ENCODE assay signal across 2 cellular contexts in the genomic region with DNA sequence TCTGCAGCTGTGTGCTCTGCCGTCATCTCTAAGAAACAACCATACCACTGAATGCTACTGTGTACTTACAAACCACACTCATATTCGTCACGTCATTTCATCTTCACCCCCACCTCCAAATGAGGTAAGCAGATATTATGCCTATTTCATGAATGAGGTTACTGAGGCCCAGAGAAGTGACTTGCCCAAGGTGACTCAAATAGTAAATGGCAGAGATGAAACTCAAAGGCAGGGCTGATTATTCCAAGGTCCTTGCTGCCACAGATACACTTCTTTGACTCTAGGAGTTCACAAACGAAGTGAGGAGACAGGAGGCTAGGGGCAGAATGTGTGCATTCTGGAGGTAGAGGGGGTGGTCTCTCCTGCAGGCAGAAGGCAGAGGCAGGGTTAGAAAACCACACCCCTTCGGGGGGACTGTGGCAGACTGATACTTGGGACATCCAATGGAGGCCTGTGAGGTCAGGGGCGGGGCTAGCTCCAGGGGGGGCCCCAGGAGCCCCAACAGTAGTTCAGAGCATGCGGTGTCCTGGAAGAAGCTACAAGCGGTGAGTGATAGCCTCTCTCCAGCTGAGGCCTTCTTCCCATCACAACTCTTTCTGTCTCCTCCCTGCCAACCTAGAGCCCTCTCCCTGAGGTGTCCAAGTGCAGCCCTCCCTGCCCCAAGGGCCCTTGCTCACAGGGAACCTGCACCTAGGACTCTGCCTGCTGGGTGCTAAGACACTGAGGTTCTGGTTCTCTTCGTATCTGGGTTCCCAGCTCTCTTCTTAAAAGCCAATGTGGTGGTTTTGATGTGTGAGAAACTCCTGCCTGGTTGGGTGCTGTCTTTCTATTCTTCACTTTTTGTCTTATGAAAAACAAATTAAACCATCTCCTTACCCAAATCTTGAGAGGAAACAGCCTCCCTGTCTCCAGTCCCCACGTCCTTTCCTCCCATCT.
TF ChIP-seq lines count a peak whose summit lies in the region.

No MANE protein-coding gene starts in this region.

TF ChIP-seq in WTC11, 78 proteins besides CTCF, POLR2A, EP300 and RAD21:
- TF ChIP-seq CBFB (CRISPR knock-in tag; IDR thresholded peaks at IDR 0.05; ENCODE audit: low read depth) = no peak

TF ChIP-seq in GM12878, 131 proteins besides CTCF, POLR2A, EP300 and RAD21 (continues in another document):
- TF ChIP-seq ZNF207 (IDR thresholded peaks at IDR 0.05; ENCODE audit: borderline replicate concordance) (peak; percentile 64; the same call in 1 of the 2 replicates), TAF1 (IDR thresholded peaks at IDR 0.05; ENCODE audit: borderline replicate concordance, low read depth, low read length) (peak; percentile 86), IKZF2 (IDR thresholded peaks at IDR 0.05) (peak; percentile 47 to 69; a peak in 3 of 4 replicates), ZSCAN29 (IDR thresholded peaks at IDR 0.05) (peak; percentile 24; the same call in 1 of the 2 replicates), TARDBP (IDR thresholded peaks at IDR 0.05; ENCODE audit: borderline replicate concordance) (no peak), KLF5 (IDR thresholded peaks at IDR 0.05; ENCODE audit: partially characterized antibody) (peak; percentile 40), ZZZ3 (IDR thresholded peaks at IDR 0.05; ENCODE audit: control insufficient read depth, insufficient read length, low read depth) (no peak), PML (IDR thresholded peaks at IDR 0.05; ENCODE audit: low read length) (peak; percentile 57; the same call in 1 of the 2 replicates), SUPT20H (IDR thresholded peaks at IDR 0.05; ENCODE audit: borderline replicate concordance, control insufficient read depth, low read depth, low read length) (no peak), YY1 (IDR thresholded peaks at IDR 0.05; ENCODE audit: low read depth, low read length) (peak; percentile 11; the same call in 1 of the 2 replicates), EED (IDR thresholded peaks at IDR 0.05; ENCODE audit: low read depth) (peak; percentile 69), MYB (IDR thresholded peaks at IDR 0.05; ENCODE audit: borderline replicate concordance, low read depth, low read length) (no peak), NR2C1 (IDR thresholded peaks at IDR 0.05) (no peak), ASH2L (IDR thresholded peaks at IDR 0.05; ENCODE audit: borderline replicate concordance, low read depth) (no peak), PAX5 (IDR thresholded peaks at IDR 0.05; ENCODE audit: borderline replicate concordance, low read depth, low read length) (0 out of 2 replicates have a peak, but pooled peaks have one; percentile 29), NFIC (IDR thresholded peaks at IDR 0.05; ENCODE audit: low read depth, low read length) (peak; percentile 82; the same call in 1 of the 2 replicates), ESRRA (IDR thresholded peaks at IDR 0.05; ENCODE audit: low read length) (peak; percentile 57; the same call in 1 of the 2 replicates), CREM (IDR thresholded peaks at IDR 0.05; ENCODE audit: low read depth) (peak; percentile 97), SP1 (IDR thresholded peaks at IDR 0.05; ENCODE audit: low read depth, low read length) (peak; percentile 79), SIN3A (IDR thresholded peaks at IDR 0.05; ENCODE audit: low read depth, low read length) (peak; percentile 62), KDM1A (IDR thresholded peaks at IDR 0.05; ENCODE audit: borderline replicate concordance) (no peak), RB1 (IDR thresholded peaks at IDR 0.05; ENCODE audit: borderline replicate concordance) (no peak; the same call in 1 of the 2 replicates), JUNB (IDR thresholded peaks at IDR 0.05) (peak; percentile 90), BHLHE40 (IDR thresholded peaks at IDR 0.05; ENCODE audit: borderline replicate concordance in 1 of 2, low read depth in 2 of 2, low read length in 1 of 2) (0 out of 4 replicates have a peak, but pooled peaks of 1 of the 2 experiments have one; percentile 17)
- TF ChIP-seq, protein P1, sequence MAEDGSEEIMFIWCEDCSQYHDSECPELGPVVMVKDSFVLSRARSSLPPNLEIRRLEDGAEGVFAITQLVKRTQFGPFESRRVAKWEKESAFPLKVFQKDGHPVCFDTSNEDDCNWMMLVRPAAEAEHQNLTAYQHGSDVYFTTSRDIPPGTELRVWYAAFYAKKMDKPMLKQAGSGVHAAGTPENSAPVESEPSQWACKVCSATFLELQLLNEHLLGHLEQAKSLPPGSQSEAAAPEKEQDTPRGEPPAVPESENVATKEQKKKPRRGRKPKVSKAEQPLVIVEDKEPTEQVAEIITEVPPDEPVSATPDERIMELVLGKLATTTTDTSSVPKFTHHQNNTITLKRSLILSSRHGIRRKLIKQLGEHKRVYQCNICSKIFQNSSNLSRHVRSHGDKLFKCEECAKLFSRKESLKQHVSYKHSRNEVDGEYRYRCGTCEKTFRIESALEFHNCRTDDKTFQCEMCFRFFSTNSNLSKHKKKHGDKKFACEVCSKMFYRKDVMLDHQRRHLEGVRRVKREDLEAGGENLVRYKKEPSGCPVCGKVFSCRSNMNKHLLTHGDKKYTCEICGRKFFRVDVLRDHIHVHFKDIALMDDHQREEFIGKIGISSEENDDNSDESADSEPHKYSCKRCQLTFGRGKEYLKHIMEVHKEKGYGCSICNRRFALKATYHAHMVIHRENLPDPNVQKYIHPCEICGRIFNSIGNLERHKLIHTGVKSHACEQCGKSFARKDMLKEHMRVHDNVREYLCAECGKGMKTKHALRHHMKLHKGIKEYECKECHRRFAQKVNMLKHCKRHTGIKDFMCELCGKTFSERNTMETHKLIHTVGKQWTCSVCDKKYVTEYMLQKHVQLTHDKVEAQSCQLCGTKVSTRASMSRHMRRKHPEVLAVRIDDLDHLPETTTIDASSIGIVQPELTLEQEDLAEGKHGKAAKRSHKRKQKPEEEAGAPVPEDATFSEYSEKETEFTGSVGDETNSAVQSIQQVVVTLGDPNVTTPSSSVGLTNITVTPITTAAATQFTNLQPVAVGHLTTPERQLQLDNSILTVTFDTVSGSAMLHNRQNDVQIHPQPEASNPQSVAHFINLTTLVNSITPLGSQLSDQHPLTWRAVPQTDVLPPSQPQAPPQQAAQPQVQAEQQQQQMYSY (CRISPR knock-in tag; IDR thresholded peaks at IDR 0.05) = no peak
- TF ChIP-seq, protein P2, sequence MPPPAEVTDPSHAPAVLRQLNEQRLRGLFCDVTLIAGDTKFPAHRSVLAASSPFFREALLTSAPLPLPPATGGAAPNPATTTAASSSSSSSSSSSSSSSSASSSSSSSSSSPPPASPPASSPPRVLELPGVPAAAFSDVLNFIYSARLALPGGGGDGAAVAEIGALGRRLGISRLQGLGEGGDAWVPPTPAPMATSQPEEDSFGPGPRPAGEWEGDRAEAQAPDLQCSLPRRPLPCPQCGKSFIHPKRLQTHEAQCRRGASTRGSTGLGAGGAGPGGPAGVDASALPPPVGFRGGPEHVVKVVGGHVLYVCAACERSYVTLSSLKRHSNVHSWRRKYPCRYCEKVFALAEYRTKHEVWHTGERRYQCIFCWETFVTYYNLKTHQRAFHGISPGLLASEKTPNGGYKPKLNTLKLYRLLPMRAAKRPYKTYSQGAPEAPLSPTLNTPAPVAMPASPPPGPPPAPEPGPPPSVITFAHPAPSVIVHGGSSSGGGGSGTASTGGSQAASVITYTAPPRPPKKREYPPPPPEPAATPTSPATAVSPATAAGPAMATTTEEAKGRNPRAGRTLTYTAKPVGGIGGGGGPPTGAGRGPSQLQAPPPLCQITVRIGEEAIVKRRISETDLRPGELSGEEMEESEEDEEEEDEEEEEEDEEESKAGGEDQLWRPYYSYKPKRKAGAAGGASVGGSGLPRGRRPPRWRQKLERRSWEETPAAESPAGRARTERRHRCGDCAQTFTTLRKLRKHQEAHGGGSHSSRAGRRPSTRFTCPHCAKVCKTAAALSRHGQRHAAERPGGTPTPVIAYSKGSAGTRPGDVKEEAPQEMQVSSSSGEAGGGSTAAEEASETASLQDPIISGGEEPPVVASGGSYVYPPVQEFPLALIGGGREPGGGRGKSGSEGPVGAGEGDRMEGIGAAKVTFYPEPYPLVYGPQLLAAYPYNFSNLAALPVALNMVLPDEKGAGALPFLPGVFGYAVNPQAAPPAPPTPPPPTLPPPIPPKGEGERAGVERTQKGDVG (CRISPR knock-in tag; IDR thresholded peaks at IDR 0.05) = peak; percentile 24; the same call in 1 of the 2 replicates
- TF ChIP-seq, protein P3, sequence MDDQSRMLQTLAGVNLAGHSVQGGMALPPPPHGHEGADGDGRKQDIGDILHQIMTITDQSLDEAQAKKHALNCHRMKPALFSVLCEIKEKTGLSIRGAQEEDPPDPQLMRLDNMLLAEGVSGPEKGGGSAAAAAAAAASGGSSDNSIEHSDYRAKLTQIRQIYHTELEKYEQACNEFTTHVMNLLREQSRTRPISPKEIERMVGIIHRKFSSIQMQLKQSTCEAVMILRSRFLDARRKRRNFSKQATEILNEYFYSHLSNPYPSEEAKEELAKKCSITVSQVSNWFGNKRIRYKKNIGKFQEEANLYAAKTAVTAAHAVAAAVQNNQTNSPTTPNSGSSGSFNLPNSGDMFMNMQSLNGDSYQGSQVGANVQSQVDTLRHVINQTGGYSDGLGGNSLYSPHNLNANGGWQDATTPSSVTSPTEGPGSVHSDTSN (IDR thresholded peaks at IDR 0.05; ENCODE audit: insufficient replicate concordance, low read depth, low read length) = peak; percentile 92
- TF ChIP-seq, protein P4, sequence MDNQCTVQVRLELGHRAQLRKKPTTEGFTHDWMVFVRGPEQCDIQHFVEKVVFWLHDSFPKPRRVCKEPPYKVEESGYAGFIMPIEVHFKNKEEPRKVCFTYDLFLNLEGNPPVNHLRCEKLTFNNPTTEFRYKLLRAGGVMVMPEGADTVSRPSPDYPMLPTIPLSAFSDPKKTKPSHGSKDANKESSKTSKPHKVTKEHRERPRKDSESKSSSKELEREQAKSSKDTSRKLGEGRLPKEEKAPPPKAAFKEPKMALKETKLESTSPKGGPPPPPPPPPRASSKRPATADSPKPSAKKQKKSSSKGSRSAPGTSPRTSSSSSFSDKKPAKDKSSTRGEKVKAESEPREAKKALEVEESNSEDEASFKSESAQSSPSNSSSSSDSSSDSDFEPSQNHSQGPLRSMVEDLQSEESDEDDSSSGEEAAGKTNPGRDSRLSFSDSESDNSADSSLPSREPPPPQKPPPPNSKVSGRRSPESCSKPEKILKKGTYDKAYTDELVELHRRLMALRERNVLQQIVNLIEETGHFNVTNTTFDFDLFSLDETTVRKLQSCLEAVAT (IDR thresholded peaks at IDR 0.05) = 0 out of 2 replicates have a peak, but pooled peaks have one; percentile 45
- TF ChIP-seq, protein P5, sequence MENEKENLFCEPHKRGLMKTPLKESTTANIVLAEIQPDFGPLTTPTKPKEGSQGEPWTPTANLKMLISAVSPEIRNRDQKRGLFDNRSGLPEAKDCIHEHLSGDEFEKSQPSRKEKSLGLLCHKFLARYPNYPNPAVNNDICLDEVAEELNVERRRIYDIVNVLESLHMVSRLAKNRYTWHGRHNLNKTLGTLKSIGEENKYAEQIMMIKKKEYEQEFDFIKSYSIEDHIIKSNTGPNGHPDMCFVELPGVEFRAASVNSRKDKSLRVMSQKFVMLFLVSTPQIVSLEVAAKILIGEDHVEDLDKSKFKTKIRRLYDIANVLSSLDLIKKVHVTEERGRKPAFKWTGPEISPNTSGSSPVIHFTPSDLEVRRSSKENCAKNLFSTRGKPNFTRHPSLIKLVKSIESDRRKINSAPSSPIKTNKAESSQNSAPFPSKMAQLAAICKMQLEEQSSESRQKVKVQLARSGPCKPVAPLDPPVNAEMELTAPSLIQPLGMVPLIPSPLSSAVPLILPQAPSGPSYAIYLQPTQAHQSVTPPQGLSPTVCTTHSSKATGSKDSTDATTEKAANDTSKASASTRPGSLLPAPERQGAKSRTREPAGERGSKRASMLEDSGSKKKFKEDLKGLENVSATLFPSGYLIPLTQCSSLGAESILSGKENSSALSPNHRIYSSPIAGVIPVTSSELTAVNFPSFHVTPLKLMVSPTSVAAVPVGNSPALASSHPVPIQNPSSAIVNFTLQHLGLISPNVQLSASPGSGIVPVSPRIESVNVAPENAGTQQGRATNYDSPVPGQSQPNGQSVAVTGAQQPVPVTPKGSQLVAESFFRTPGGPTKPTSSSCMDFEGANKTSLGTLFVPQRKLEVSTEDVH (IDR thresholded peaks at IDR 0.05; ENCODE audit: low read depth, partially characterized antibody) = no peak
- TF ChIP-seq, protein P6, sequence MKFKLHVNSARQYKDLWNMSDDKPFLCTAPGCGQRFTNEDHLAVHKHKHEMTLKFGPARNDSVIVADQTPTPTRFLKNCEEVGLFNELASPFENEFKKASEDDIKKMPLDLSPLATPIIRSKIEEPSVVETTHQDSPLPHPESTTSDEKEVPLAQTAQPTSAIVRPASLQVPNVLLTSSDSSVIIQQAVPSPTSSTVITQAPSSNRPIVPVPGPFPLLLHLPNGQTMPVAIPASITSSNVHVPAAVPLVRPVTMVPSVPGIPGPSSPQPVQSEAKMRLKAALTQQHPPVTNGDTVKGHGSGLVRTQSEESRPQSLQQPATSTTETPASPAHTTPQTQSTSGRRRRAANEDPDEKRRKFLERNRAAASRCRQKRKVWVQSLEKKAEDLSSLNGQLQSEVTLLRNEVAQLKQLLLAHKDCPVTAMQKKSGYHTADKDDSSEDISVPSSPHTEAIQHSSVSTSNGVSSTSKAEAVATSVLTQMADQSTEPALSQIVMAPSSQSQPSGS (IDR thresholded peaks at IDR 0.05; ENCODE audit: low read length) = peak; percentile 95
- TF ChIP-seq, protein P7, sequence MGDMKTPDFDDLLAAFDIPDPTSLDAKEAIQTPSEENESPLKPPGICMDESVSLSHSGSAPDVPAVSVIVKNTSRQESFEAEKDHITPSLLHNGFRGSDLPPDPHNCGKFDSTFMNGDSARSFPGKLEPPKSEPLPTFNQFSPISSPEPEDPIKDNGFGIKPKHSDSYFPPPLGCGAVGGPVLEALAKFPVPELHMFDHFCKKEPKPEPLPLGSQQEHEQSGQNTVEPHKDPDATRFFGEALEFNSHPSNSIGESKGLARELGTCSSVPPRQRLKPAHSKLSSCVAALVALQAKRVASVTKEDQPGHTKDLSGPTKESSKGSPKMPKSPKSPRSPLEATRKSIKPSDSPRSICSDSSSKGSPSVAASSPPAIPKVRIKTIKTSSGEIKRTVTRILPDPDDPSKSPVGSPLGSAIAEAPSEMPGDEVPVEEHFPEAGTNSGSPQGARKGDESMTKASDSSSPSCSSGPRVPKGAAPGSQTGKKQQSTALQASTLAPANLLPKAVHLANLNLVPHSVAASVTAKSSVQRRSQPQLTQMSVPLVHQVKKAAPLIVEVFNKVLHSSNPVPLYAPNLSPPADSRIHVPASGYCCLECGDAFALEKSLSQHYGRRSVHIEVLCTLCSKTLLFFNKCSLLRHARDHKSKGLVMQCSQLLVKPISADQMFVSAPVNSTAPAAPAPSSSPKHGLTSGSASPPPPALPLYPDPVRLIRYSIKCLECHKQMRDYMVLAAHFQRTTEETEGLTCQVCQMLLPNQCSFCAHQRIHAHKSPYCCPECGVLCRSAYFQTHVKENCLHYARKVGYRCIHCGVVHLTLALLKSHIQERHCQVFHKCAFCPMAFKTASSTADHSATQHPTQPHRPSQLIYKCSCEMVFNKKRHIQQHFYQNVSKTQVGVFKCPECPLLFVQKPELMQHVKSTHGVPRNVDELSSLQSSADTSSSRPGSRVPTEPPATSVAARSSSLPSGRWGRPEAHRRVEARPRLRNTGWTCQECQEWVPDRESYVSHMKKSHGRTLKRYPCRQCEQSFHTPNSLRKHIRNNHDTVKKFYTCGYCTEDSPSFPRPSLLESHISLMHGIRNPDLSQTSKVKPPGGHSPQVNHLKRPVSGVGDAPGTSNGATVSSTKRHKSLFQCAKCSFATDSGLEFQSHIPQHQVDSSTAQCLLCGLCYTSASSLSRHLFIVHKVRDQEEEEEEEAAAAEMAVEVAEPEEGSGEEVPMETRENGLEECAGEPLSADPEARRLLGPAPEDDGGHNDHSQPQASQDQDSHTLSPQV (IDR thresholded peaks at IDR 0.05) = no peak
- TF ChIP-seq, protein P8, sequence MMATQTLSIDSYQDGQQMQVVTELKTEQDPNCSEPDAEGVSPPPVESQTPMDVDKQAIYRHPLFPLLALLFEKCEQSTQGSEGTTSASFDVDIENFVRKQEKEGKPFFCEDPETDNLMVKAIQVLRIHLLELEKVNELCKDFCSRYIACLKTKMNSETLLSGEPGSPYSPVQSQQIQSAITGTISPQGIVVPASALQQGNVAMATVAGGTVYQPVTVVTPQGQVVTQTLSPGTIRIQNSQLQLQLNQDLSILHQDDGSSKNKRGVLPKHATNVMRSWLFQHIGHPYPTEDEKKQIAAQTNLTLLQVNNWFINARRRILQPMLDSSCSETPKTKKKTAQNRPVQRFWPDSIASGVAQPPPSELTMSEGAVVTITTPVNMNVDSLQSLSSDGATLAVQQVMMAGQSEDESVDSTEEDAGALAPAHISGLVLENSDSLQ (IDR thresholded peaks at IDR 0.05) = peak; percentile 97
